ENCODE assay signal across 13 cellular contexts in the genomic region with DNA sequence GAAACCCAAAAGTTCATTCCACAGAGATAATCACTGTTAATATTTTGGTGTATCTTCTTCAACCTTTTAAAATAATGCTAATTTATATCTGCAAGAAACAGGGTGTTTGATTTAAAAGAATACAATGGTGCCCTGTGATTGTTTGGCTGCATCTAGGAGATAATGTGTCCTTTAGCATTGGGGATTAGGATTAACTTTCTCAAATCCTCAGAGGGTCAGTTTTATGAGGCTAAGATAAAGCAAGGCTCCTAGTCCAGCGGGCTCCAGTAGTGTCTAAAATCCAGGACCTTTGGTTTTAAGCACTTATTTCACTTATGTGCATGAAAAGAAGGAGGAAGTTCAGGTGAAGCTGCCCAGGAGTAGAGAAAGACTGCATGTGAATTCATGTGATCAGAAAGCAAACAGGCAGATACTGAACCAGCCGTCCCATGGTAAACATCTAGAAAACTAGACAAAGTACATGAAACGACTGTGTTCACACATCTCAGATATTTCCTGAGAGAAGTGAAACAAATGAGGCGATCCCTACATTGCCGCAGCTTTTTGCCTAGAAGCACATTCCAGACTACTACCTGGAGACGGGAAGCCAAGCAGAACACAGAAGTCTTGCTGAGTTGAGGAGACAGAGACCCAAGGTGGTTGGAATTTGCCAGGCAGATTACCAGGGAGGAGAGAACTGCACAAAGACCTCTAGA.
DNase-seq lines count a peak whose midpoint lies in the region; ATAC-seq, FAIRE-seq and TF ChIP-seq lines count a peak whose summit lies in the region.
"Had no signal": no experiment of that assay in that cellular context is flagged by ENCODE, and none has a peak within 500 bp of the region (broad histone marks: within the 10 kb centered on the region; RNA-seq: fewer than 3 reads in every experiment).

No MANE protein-coding gene starts in this region.

- FAIRE-seq in GM19239 (lab: Jason Lieb, UNC), result peak; percentile 80

- no peaks in the 10 kb centered on the region for H4K20me1 ChIP-seq in PC-3 (ENCODE audit: low read length)

- no peak overlapping the region for H3K4me2 ChIP-seq in PC-3 (ENCODE audit: low read length)

- peak overlapping the region; percentile 62 for H2AFZ ChIP-seq in PC-3 (ENCODE audit: low read length)

- H3K9ac ChIP-seq in PC-3 (ENCODE audit: low read length), result no peak overlapping the region

- H3K4me1 ChIP-seq in PC-3 (ENCODE audit: insufficient read depth, low read length), result peaks cover 27% of the 10 kb centered on the region

- TF ChIP-seq CTCF in PC-3 (conservative IDR thresholded peaks at IDR 0.05; ENCODE audit: low read depth, low read length), result no peak

- H3K9me3 Mint-ChIP-seq in T-helper 2 cell treated with Interferon-gamma antibody and Interleukin-4, amounts not matched to agents 5 μg/mL and 100 μg/mL, for 36 hours, result no peaks in the 10 kb centered on the region
- H3K9me3 Mint-ChIP-seq: CD8-positive, alpha-beta memory T cell had no signal

- no peaks in the 10 kb centered on the region for H3K36me3 Mint-ChIP-seq in T-helper 2 cell treated with Interferon-gamma antibody and Interleukin-4, amounts not matched to agents 5 μg/mL and 100 μg/mL, for 36 hours (ENCODE audit: low read depth)

- H3K36me3 ChIP-seq in PC-3 (ENCODE audit: low read depth, low read length), result no peaks in the 10 kb centered on the region

- no peaks in the 10 kb centered on the region for H3K27me3 ChIP-seq in PC-3 (ENCODE audit: low read length)

- peaks cover 9% of the 10 kb centered on the region for H3F3A ChIP-seq in PC-3 (ENCODE audit: low read length, unreplicated experiment)

- intact Hi-C loops in PC-3 (cut with micrococcal nuclease), result no loop called here

- H3K4me1 Mint-ChIP-seq in T-helper 2 cell treated with Interferon-gamma antibody and Interleukin-4, amounts not matched to agents 5 μg/mL and 100 μg/mL, for 36 hours (ENCODE audit: low read depth), result peaks cover 29% of the 10 kb centered on the region

- CTCF ChIA-PET in PC-3 (lab: Charles Lee), result no interaction called here

- no peaks in the 10 kb centered on the region for H3K9me3 ChIP-seq in PC-3 (ENCODE audit: low read length)

- no peaks in the 10 kb centered on the region for H3K79me2 ChIP-seq in PC-3 (ENCODE audit: low read length)

- H3K4me3 Mint-ChIP-seq in T-helper 2 cell treated with Interferon-gamma antibody and Interleukin-4, amounts not matched to agents 5 μg/mL and 100 μg/mL, for 36 hours, result no peak overlapping the region
- H3K4me3 Mint-ChIP-seq: CD8-positive, alpha-beta memory T cell had no signal

- no peak overlapping the region for H3K4me3 ChIP-seq in PC-3 (ENCODE audit: low read length)

- no TSS peak for BruUV-seq in PC-3 (replicated peaks; lab: Mats Ljungman, UMichigan)

- DNase-seq in GM19239 (ENCODE audit: insufficient read length, low spot score), result no peak
- no peak for DNase-seq in PC-3
- DNase-seq in left kidney (ENCODE audit: low read depth, low spot score), result peak; percentile 62
- peak in 1 of 49 donors; percentile 29 for DNase-seq in substantia nigra (lab: John Stamatoyannopoulos, UW)
- no peak for DNase-seq in T-helper 2 cell treated with Interferon-gamma antibody and Interleukin-4, amounts not matched to agents 5 μg/mL and 100 μg/mL, for 36 hours (ENCODE audit: low spot score)
- DNase-seq: activated CD4-positive, alpha-beta T cell treated with anti-CD3 and anti-CD28 coated beads for 4 hours; CD8-positive, alpha-beta memory T cell; NCI-H2107; posterior cingulate gyrus; stimulated activated CD4-positive, alpha-beta T cell treated with anti-CD3 and anti-CD28 coated beads, Interleukin-4, amount 100 ng/mL, for 4 hours; stimulated activated naive CD4-positive, alpha-beta T cell treated with Interleukin-2 at 50 U/mL for 16 hours had no signal

- no peak overlapping the region for H3K27ac Mint-ChIP-seq in T-helper 2 cell treated with Interferon-gamma antibody and Interleukin-4, amounts not matched to agents 5 μg/mL and 100 μg/mL, for 36 hours
- H3K27ac Mint-ChIP-seq: CD8-positive, alpha-beta memory T cell had no signal

- POLR2A ChIA-PET in PC-3 (lab: Charles Lee; ENCODE audit: unreplicated experiment), result no interaction called here

- H3K9me2 ChIP-seq in PC-3 (replicated peaks; ENCODE audit: low read length), result no peaks in the 10 kb centered on the region

- no peak for ATAC-seq in PC-3
- ATAC-seq in HG03045 (IDR thresholded peaks at IDR 0.05; ENCODE audit: unreplicated experiment), result no peak
- no peak for ATAC-seq in HG03139 (IDR thresholded peaks at IDR 0.05; ENCODE audit: unreplicated experiment)

- H3K27ac ChIP-seq in PC-3 (ENCODE audit: low read length) (no peak overlapping the region), substantia nigra (ENCODE audit: low read depth, low read length, poor library complexity, severe bottlenecking) (peak overlapping the region; percentile 99)

- H3K27me3 Mint-ChIP-seq in T-helper 2 cell treated with Interferon-gamma antibody and Interleukin-4, amounts not matched to agents 5 μg/mL and 100 μg/mL, for 36 hours (ENCODE audit: low read depth), result no peaks in the 10 kb centered on the region
